ENCODE assay signal across 21 cellular contexts in genomic region chr14:62532186-62532585, GRCh38.
DNase-seq lines count a peak whose midpoint lies in the region; FAIRE-seq and TF ChIP-seq lines count a peak whose summit lies in the region.
"Had no signal": no experiment of that assay in that cellular context is flagged by ENCODE, and none has a peak within 500 bp of the region (broad histone marks: within the 10 kb centered on the region; RNA-seq: fewer than 3 reads in every experiment).

No MANE protein-coding gene starts in this region.

- DNase-seq in H54 (ENCODE audit: insufficient read length, low spot score) (peak; percentile 0), NCI-H226 (peak; percentile 65), choroid plexus epithelial cell (ENCODE audit: low read depth) (peak; percentile 1), urothelium cell line (ENCODE audit: low spot score) (peak; percentile 72), C1 segment of cervical spinal cord (lab: John Stamatoyannopoulos, UW) (no peak), type B pancreatic cell (ENCODE audit: extremely low spot score, unreplicated experiment) (no peak), substantia nigra (lab: John Stamatoyannopoulos, UW) (no peak)
- DNase-seq: BE2C; CD4-positive, alpha-beta memory T cell; DND-41; GF-D8; Karpas-422; NCI-H187 treated with DMSO at 0.1 percent for 48 hours; NCI-H2171; NCI-H446 treated with DMSO at 0.1 percent for 48 hours; SJCRH30; SW 1271 had no signal

- no peak overlapping the region for H3K27ac Mint-ChIP-seq in type B pancreatic cell
- H3K27ac Mint-ChIP-seq: CD4-positive, alpha-beta memory T cell; GM23338 had no signal

- no peak overlapping the region for H3K4me3 ChIP-seq in choroid plexus epithelial cell (ENCODE audit: low read depth, low read length)
- H3K4me3 ChIP-seq: GM23338, SJCRH30 had no signal

- H3K27ac ChIP-seq in substantia nigra (ENCODE audit: low read depth, low read length, poor library complexity, severe bottlenecking) = no peak overlapping the region
- H3K27ac ChIP-seq: RWPE1, SJCRH30 had no signal

- TF ChIP-seq POLR2A in H54 (IDR thresholded peaks at IDR 0.05; ENCODE audit: low read depth, low read length) = no peak

- no peaks in the 10 kb centered on the region for H3K27me3 Mint-ChIP-seq in type B pancreatic cell
- H3K27me3 Mint-ChIP-seq: CD4-positive, alpha-beta memory T cell had no signal

- no peaks in the 10 kb centered on the region for H3K4me1 Mint-ChIP-seq in type B pancreatic cell (ENCODE audit: unreplicated experiment)
- H3K4me1 Mint-ChIP-seq: CD4-positive, alpha-beta memory T cell; GM23338 had no signal

- FAIRE-seq in H54 (lab: Jason Lieb, UNC) = no peak
- FAIRE-seq in urothelium cell line (lab: Jason Lieb, UNC) = peak; percentile 95
- FAIRE-seq: GM12891, GM18507 had no signal

- H3K9me3 Mint-ChIP-seq in type B pancreatic cell = no peaks in the 10 kb centered on the region
- H3K9me3 Mint-ChIP-seq: GM23338 had no signal

- H3K36me3 Mint-ChIP-seq in type B pancreatic cell = no peaks in the 10 kb centered on the region
- H3K36me3 Mint-ChIP-seq: CD4-positive, alpha-beta memory T cell had no signal

- no peak overlapping the region for H3K4me3 Mint-ChIP-seq in type B pancreatic cell
- H3K4me3 Mint-ChIP-seq: CD4-positive, alpha-beta memory T cell; GM23338 had no signal

- TF ChIP-seq CTCF in choroid plexus epithelial cell (conservative IDR thresholded peaks at IDR 0.05; ENCODE audit: low read depth, low read length) (no peak), type B pancreatic cell (conservative IDR thresholded peaks at IDR 0.05) (no peak)

Comparison
In these comparisons a context has a peak if more than half of its experiments do, and no peak if none do; other contexts are left out.
1. DNase-seq: peak in H54 (single experiment), NCI-H226 (single experiment), choroid plexus epithelial cell (single experiment) and urothelium cell line (single experiment); none in C1 segment of cervical spinal cord (0 of 14), type B pancreatic cell (single experiment) and substantia nigra (0 of 49).